ENCODE assay signal across 8 cellular contexts in the genomic region with DNA sequence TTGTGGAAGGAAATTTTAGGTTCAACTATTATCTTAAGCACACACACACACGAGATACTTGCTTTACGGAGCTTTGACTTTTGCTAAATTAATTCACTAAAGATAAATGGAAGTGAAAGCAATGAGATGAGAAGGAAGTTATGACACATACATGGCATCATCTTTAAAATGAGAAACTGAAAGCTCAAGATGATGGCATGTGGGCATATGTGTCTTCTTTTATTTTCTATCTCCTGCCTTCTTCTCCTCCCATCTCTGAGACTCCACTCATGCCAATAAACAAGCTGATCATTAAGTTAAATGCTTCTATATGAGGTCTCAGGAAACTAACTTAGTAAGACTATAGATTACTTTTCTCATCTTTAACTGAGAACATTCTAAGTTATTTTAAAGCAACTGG.
A peak's percentile ranks its signal among the peaks of the same experiment; 100 is the strongest.
DNase-seq lines count a peak whose midpoint lies in the region; ATAC-seq and TF ChIP-seq lines count a peak whose summit lies in the region.

No MANE protein-coding gene starts in this region.

- no peak for TF ChIP-seq RAD21 in IMR-90 (IDR thresholded peaks at IDR 0.05; ENCODE audit: low read length)

- H2BK120ac ChIP-seq in IMR-90 (ENCODE audit: low read depth, low read length): no peak overlapping the region

- intact Hi-C loops in IMR-90 (cut with micrococcal nuclease): no loop called here

- H4K20me1 ChIP-seq in IMR-90 (ENCODE audit: insufficient read depth, low read length): peaks cover 45% of the 10 kb centered on the region

- H3K14ac ChIP-seq in IMR-90 (replicated peaks; ENCODE audit: low read depth, low read length): no peak overlapping the region

- peak; percentile 91 for ATAC-seq in GM21381 (IDR thresholded peaks at IDR 0.05; ENCODE audit: unreplicated experiment)
- no peak for ATAC-seq in IMR-90 (ENCODE audit: low read depth)
- peak; percentile 31 for ATAC-seq in esophagus mucosa

- no peak overlapping the region; the same call in 1 of the 2 replicates for H4K5ac ChIP-seq in IMR-90 (ENCODE audit: low read depth, low read length)

- peak overlapping the region; percentile 19; the same call in 1 of the 2 replicates for H3K4me2 ChIP-seq in IMR-90 (ENCODE audit: low read depth, low read length)

- no peak overlapping the region for H3K23ac ChIP-seq in IMR-90 (ENCODE audit: low read depth, low read length)

- 0 out of 2 replicates have a peak, but pooled peaks cover 3% of the 10 kb centered on the region for H3K9me1 ChIP-seq in IMR-90 (ENCODE audit: insufficient read depth, low read length)

- no peak overlapping the region for H4K91ac ChIP-seq in IMR-90 (ENCODE audit: insufficient read depth, low read depth, low read length)

- CTCF ChIA-PET in IMR-90 (lab: Yijun Ruan, JAX): no interaction called here

- no peak overlapping the region for H2AK9ac ChIP-seq in IMR-90 (replicated peaks; ENCODE audit: low read depth, low read length, poor library complexity)

- in situ Hi-C loops in IMR-90 (cut with MboI; ENCODE audit: low sequenced_read_pairs): no loop called here

- BruUV-seq in IMR-90 (replicated peaks; lab: Mats Ljungman, UMichigan): no TSS peak

- no peak overlapping the region for H3K4ac ChIP-seq in IMR-90 (ENCODE audit: low read depth, low read length)

- dilution Hi-C loops in IMR-90 (cut with HindIII; ENCODE audit: low sequenced_read_pairs, unreplicated experiment): no loop called here

- H3K4me3 ChIP-seq in IMR-90 (ENCODE audit: insufficient read depth, low read depth, low read length): no peak overlapping the region

- H3K36me3 ChIP-seq in IMR-90 (ENCODE audit: control insufficient read depth, insufficient read depth, low read length): no peaks in the 10 kb centered on the region

- no peak overlapping the region for H2AK5ac ChIP-seq in IMR-90 (ENCODE audit: low read depth, low read length)

- H3K79me1 ChIP-seq in IMR-90 (ENCODE audit: low read depth in 1 of 2, low read length in 2 of 2): peaks cover 28 to 72% of the 10 kb centered on the region in 2 experiments

- H3K4me1 ChIP-seq in IMR-90 (ENCODE audit: control insufficient read depth, insufficient read depth, low read length): peaks cover 2% of the 10 kb centered on the region

- DNase-seq in ELR (ENCODE audit: low read depth) (peak; percentile 44), IMR-90 (peak; percentile 35), NCI-H2171 treated with DMSO at 0.1 percent for 48 hours (lab: John Stamatoyannopoulos, UW) (no peak), DMS53 (lab: John Stamatoyannopoulos, UW) (no peak), cortex of kidney (lab: John Stamatoyannopoulos, UW) (no peak), GM03348 (ENCODE audit: low spot score) (no peak)

- H2BK20ac ChIP-seq in IMR-90 (ENCODE audit: low read depth, low read length): no peak overlapping the region

- WGBS in IMR-90 (ENCODE audit: extremely low coverage in 2 of 2, insufficient read length in 1 of 2), 2 experiments: no CpG with 5 or more reads among the region's 2 CpGs

- H3K9me3 ChIP-seq in IMR-90 (ENCODE audit: control insufficient read depth, insufficient read depth, low read length): no peaks in the 10 kb centered on the region

- no peaks in the 10 kb centered on the region for H3K27me3 ChIP-seq in IMR-90 (ENCODE audit: control insufficient read depth, insufficient read depth, low read length)

- H3K56ac ChIP-seq in IMR-90 (ENCODE audit: extremely low read depth, insufficient read depth, low read length): no peak overlapping the region

- H2BK5ac ChIP-seq in IMR-90 (ENCODE audit: low read depth, low read length, poor library complexity, severe bottlenecking): no peak overlapping the region

- no peak for TF ChIP-seq CTCF in IMR-90 (conservative IDR thresholded peaks at IDR 0.05; ENCODE audit: low read depth, low read length)

- no peak overlapping the region for H4K8ac ChIP-seq in IMR-90 (ENCODE audit: low read depth in 2 of 2, low read length in 2 of 2)

- no peak overlapping the region for H3K18ac ChIP-seq in IMR-90 (ENCODE audit: low read depth, low read length)

- no peak overlapping the region for H3K27ac ChIP-seq in IMR-90 (ENCODE audit: insufficient read depth, low read length)

- no peak overlapping the region for H3K9ac ChIP-seq in IMR-90 (ENCODE audit: low read depth, low read length)

- POLR2A ChIA-PET in IMR-90 (lab: Charles Lee; ENCODE audit: unreplicated experiment): no interaction called here

- no peak overlapping the region for H2BK15ac ChIP-seq in IMR-90 (ENCODE audit: low read depth, low read length)

- H2AFZ ChIP-seq in IMR-90 (replicated peaks; ENCODE audit: low read length, poor library complexity): no peak overlapping the region

- TF ChIP-seq POLR2A in IMR-90 (IDR thresholded peaks at IDR 0.05; ENCODE audit: low read depth, low read length): no peak

TF ChIP-seq in IMR-90, 13 proteins besides CTCF, POLR2A, EP300 and RAD21:
- no peak for TF ChIP-seq RFX5 (IDR thresholded peaks at IDR 0.05; ENCODE audit: low read depth, low read length)
- TF ChIP-seq, protein P1, sequence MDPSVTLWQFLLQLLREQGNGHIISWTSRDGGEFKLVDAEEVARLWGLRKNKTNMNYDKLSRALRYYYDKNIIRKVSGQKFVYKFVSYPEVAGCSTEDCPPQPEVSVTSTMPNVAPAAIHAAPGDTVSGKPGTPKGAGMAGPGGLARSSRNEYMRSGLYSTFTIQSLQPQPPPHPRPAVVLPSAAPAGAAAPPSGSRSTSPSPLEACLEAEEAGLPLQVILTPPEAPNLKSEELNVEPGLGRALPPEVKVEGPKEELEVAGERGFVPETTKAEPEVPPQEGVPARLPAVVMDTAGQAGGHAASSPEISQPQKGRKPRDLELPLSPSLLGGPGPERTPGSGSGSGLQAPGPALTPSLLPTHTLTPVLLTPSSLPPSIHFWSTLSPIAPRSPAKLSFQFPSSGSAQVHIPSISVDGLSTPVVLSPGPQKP (IDR thresholded peaks at IDR 0.05; ENCODE audit: borderline replicate concordance, low read depth, low read length): no peak
- TF ChIP-seq RCOR1 (IDR thresholded peaks at IDR 0.05; ENCODE audit: insufficient replicate concordance, low read length): no peak
- TF ChIP-seq SMC3 (IDR thresholded peaks at IDR 0.05; ENCODE audit: low read depth, low read length): no peak
- TF ChIP-seq MXI1 (IDR thresholded peaks at IDR 0.05; ENCODE audit: borderline replicate concordance, low read depth, low read length): no peak
- no peak for TF ChIP-seq CHD1 (IDR thresholded peaks at IDR 0.05; ENCODE audit: low read depth, low read length)
- TF ChIP-seq NFE2L2 (IDR thresholded peaks at IDR 0.05; ENCODE audit: low read depth, low read length): no peak
- no peak for TF ChIP-seq MAFK (IDR thresholded peaks at IDR 0.05; ENCODE audit: low read depth, low read length)
- no peak for TF ChIP-seq USF2 (IDR thresholded peaks at IDR 0.05; ENCODE audit: low read depth, low read length)
- no peak for TF ChIP-seq CEBPB (IDR thresholded peaks at IDR 0.05; ENCODE audit: low read depth, low read length)
- no peak for TF ChIP-seq MAZ (IDR thresholded peaks at IDR 0.05; ENCODE audit: borderline replicate concordance, low read depth, low read length)
- TF ChIP-seq BHLHE40 (IDR thresholded peaks at IDR 0.05; ENCODE audit: low read depth, low read length): no peak
- no peak for TF ChIP-seq FOS (IDR thresholded peaks at IDR 0.05; ENCODE audit: low read depth, low read length)

Comparison
In these comparisons a context has a peak if more than half of its experiments do, and no peak if none do; other contexts are left out.
1. DNase-seq: peak in ELR (single experiment) and IMR-90 (single experiment); none in NCI-H2171 treated with DMSO at 0.1 percent for 48 hours (single experiment), DMS53 (single experiment), cortex of kidney (single experiment) and GM03348 (single experiment).